ENCODE assay signal across 17 cellular contexts in genomic region chr12:70178038-70178437, GRCh38.
A peak's percentile ranks its signal among the peaks of the same experiment; 100 is the strongest.
DNase-seq lines count a peak whose midpoint lies in the region; ATAC-seq and TF ChIP-seq lines count a peak whose summit lies in the region.
"Had no signal": no experiment of that assay in that cellular context is flagged by ENCODE, and none has a peak within 500 bp of the region (broad histone marks: within the 10 kb centered on the region; RNA-seq: fewer than 3 reads in every experiment).

No MANE protein-coding gene starts in this region.

- peaks cover 10% of the 10 kb centered on the region for H3K36me3 Mint-ChIP-seq in brain
- H3K36me3 Mint-ChIP-seq in glutamatergic neuron (ENCODE audit: unreplicated experiment), result peaks cover 12% of the 10 kb centered on the region
- H3K36me3 Mint-ChIP-seq: activated CD4-positive, alpha-beta memory T cell treated with anti-CD3 and anti-CD28 coated beads for 36 hours had no signal

- peak overlapping the region in 4 of 5 experiments; percentile 61 to 97 (median 76) for H3K27ac Mint-ChIP-seq in brain
- H3K27ac Mint-ChIP-seq in glutamatergic neuron (ENCODE audit: unreplicated experiment), result peak overlapping the region; percentile 91
- H3K27ac Mint-ChIP-seq: activated CD4-positive, alpha-beta memory T cell treated with anti-CD3 and anti-CD28 coated beads for 36 hours; naive thymus-derived CD4-positive, alpha-beta T cell had no signal

- H3K4me3 Mint-ChIP-seq in brain (peak overlapping the region in 1 of 5 experiments; percentile 57), glutamatergic neuron (ENCODE audit: unreplicated experiment) (peak overlapping the region; percentile 27)
- H3K4me3 Mint-ChIP-seq: activated CD4-positive, alpha-beta memory T cell treated with anti-CD3 and anti-CD28 coated beads for 36 hours; naive thymus-derived CD4-positive, alpha-beta T cell had no signal

- DNase-seq in LHCN-M2 (ENCODE audit: low read depth), result peak; percentile 19
- no peak for DNase-seq in glutamatergic neuron
- peak; percentile 92 for DNase-seq in superior temporal gyrus (ENCODE audit: extremely low spot score)
- no peak for DNase-seq in GM13977 (ENCODE audit: low spot score)
- DNase-seq in NCI-H2107 treated with DMSO at 0.1 percent for 48 hours (lab: John Stamatoyannopoulos, UW; ENCODE audit: unreplicated experiment), result no peak
- DNase-seq: activated CD4-positive, alpha-beta memory T cell treated with anti-CD3 and anti-CD28 coated beads for 36 hours; activated effector memory CD4-positive, alpha-beta T cell treated with Interleukin-2 at 50 U/mL for 16 hours; Caco-2; central memory CD4-positive, alpha-beta T cell; islet precursor cell; KG1; naive thymus-derived CD4-positive, alpha-beta T cell; NCI-H2029 treated with DMSO at 0.1 percent for 48 hours; thyroid gland had no signal

- H3K27me3 Mint-ChIP-seq in brain (peaks cover under 1% of the 10 kb centered on the region), glutamatergic neuron (ENCODE audit: unreplicated experiment) (peaks cover 4% of the 10 kb centered on the region)

- H3K9me3 Mint-ChIP-seq in brain, result peaks cover 7 to 29% (median 21%) of the 10 kb centered on the region in 5 experiments
- peaks cover 2% of the 10 kb centered on the region for H3K9me3 Mint-ChIP-seq in glutamatergic neuron (ENCODE audit: unreplicated experiment)
- H3K9me3 Mint-ChIP-seq: activated CD4-positive, alpha-beta memory T cell treated with anti-CD3 and anti-CD28 coated beads for 36 hours had no signal

- H3K4me1 Mint-ChIP-seq in brain (peaks cover 21% of the 10 kb centered on the region), glutamatergic neuron (ENCODE audit: low read depth, unreplicated experiment) (peaks cover 10% of the 10 kb centered on the region)
- H3K4me1 Mint-ChIP-seq: naive thymus-derived CD4-positive, alpha-beta T cell had no signal

- in situ Hi-C loops in GM13977 (cut with MboI; ENCODE audit: low pct_unique_long_range_greater_than_20kb, low sequenced_read_pairs, unreplicated experiment), result no loop called here

- TF ChIP-seq CTCF in brain (conservative IDR thresholded peaks at IDR 0.05), result no peak
- TF ChIP-seq CTCF in glutamatergic neuron (IDR thresholded peaks at IDR 0.05; ENCODE audit: partially characterized antibody, unreplicated experiment), result no peak
- no peak for TF ChIP-seq CTCF in GM13977 (IDR thresholded peaks at IDR 0.05; ENCODE audit: extremely low read depth, insufficient read depth, missing control alignments)

- ATAC-seq in HG02763 (IDR thresholded peaks at IDR 0.05; ENCODE audit: unreplicated experiment), result no peak
- ATAC-seq: naive thymus-derived CD4-positive, alpha-beta T cell; Panc1 had no signal

Comparison
In these comparisons a context has a peak if more than half of its experiments do, and no peak if none do; other contexts are left out.
1. DNase-seq: peak in LHCN-M2 (single experiment) and superior temporal gyrus (single experiment); none in glutamatergic neuron (single experiment), GM13977 (single experiment) and NCI-H2107 treated with DMSO at 0.1 percent for 48 hours (single experiment).